ENCODE assay signal across 22 cellular contexts in the genomic region with DNA sequence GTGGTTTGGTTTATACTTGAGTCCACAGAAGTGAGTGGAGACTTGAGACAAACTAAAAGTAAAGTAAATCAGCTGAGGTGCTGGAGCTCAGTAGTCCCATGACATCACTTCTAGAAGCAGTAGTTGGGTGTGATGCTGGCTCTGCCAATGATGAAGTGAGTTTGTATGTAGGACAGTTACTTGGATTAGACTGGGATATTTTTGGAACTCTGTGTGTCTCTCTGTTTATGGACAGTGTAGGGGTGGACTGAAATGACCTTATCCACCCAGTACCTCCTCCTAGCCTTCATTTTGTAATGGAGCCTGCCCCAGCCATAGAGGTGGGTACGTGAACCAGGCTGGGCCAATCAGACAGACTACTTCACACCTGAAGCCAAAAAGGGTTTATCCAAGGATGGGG.
"Had no signal": no experiment of that assay in that cellular context is flagged by ENCODE, and none has a peak within 500 bp of the region (broad histone marks: within the 10 kb centered on the region; RNA-seq: fewer than 3 reads in every experiment).

No MANE protein-coding gene starts in this region.

- H3K27me3 Mint-ChIP-seq: stimulated activated naive CD8-positive, alpha-beta T cell treated with anti-CD3 and anti-CD28 coated beads, Interleukin-15, Interleukin-2, amounts not matched to agents 100 ng/mL and 50 ng/mL, for 24 hours had no signal

- H3K4me3 Mint-ChIP-seq: natural killer cell; stimulated activated naive B cell treated with anti-CD40 and anti-IgM and Interleukin-4, amounts not matched to agents 10 μg/mL and 1 μg/mL and 100 μg/mL, for 72 hours; stimulated activated naive CD8-positive, alpha-beta T cell treated with anti-CD3 and anti-CD28 coated beads, Interleukin-15, Interleukin-2, amounts not matched to agents 100 ng/mL and 50 ng/mL, for 24 hours had no signal

- H3K4me3 ChIP-seq: coronary artery, esophagus muscularis mucosa, hepatocyte, left lung, lower lobe of right lung, ovary, sigmoid colon, suprapubic skin, transverse colon, vagina had no signal

- H3K9me3 ChIP-seq: esophagus muscularis mucosa, lower lobe of right lung, ovary, sigmoid colon, suprapubic skin, transverse colon, vagina had no signal

- H3K27me3 ChIP-seq: esophagus muscularis mucosa, foreskin keratinocyte, hepatocyte, left lung, ovary, sigmoid colon, suprapubic skin, transverse colon, vagina had no signal

- DNase-seq: dermis blood vessel endothelial cell; effector memory CD4-positive, alpha-beta T cell; foreskin keratinocyte; kidney; left lung; lower lobe of right lung; natural killer cell; occipital lobe; ovary; posterior cingulate gyrus; sigmoid colon; small intestine; stimulated activated CD4-positive, alpha-beta T cell treated with anti-CD3 and anti-CD28 coated beads, Interleukin-15, amount 100 ng/mL, for 24 hours; stimulated activated CD4-positive, alpha-beta T cell treated with anti-CD3 and anti-CD28 coated beads, Interleukin-2, amount 100 ng/mL, for 48 hours; stimulated activated naive B cell treated with anti-CD40 and anti-IgM and Interleukin-4, amounts not matched to agents 10 μg/mL and 1 μg/mL and 100 μg/mL, for 72 hours; transverse colon had no signal

- H3K4me1 ChIP-seq: foreskin keratinocyte, left lung, lower lobe of right lung, sigmoid colon, suprapubic skin, transverse colon, vagina had no signal

- H3K9me3 Mint-ChIP-seq: natural killer cell; stimulated activated naive B cell treated with anti-CD40 and anti-IgM and Interleukin-4, amounts not matched to agents 10 μg/mL and 1 μg/mL and 100 μg/mL, for 72 hours; stimulated activated naive CD8-positive, alpha-beta T cell treated with anti-CD3 and anti-CD28 coated beads, Interleukin-15, Interleukin-2, amounts not matched to agents 100 ng/mL and 50 ng/mL, for 24 hours had no signal

- H3K27ac ChIP-seq: coronary artery, esophagus muscularis mucosa, foreskin keratinocyte, hepatocyte, left lung, lower lobe of right lung, ovary, sigmoid colon, suprapubic skin, transverse colon, vagina had no signal

- H3K4me1 Mint-ChIP-seq: natural killer cell; stimulated activated naive B cell treated with anti-CD40 and anti-IgM and Interleukin-4, amounts not matched to agents 10 μg/mL and 1 μg/mL and 100 μg/mL, for 72 hours had no signal

- H3K36me3 Mint-ChIP-seq: natural killer cell; stimulated activated naive B cell treated with anti-CD40 and anti-IgM and Interleukin-4, amounts not matched to agents 10 μg/mL and 1 μg/mL and 100 μg/mL, for 72 hours had no signal

- ATAC-seq: foreskin keratinocyte; left lung; lower lobe of right lung; natural killer cell; stimulated activated naive B cell treated with anti-CD40 and anti-IgM and Interleukin-4, amounts not matched to agents 10 μg/mL and 1 μg/mL and 100 μg/mL, for 72 hours had no signal

- H3K27ac Mint-ChIP-seq: natural killer cell; stimulated activated naive B cell treated with anti-CD40 and anti-IgM and Interleukin-4, amounts not matched to agents 10 μg/mL and 1 μg/mL and 100 μg/mL, for 72 hours; stimulated activated naive CD8-positive, alpha-beta T cell treated with anti-CD3 and anti-CD28 coated beads, Interleukin-15, Interleukin-2, amounts not matched to agents 100 ng/mL and 50 ng/mL, for 24 hours had no signal

- H3K36me3 ChIP-seq: esophagus muscularis mucosa, left lung, lower lobe of right lung, ovary, sigmoid colon, suprapubic skin, transverse colon, vagina had no signal
